In genomic region chr18:76374330-76375281, GRCh38 we compare ENCODE assay signal across 8 cellular contexts.
DNase-seq lines count a peak whose midpoint lies in the region; ATAC-seq lines count a peak whose summit lies in the region.

No MANE protein-coding gene starts in this region.

- H3K27me3 Mint-ChIP-seq in activated CD8-positive, alpha-beta memory T cell treated with anti-CD3 and anti-CD28 coated beads, Interleukin-2, amount 10 ng/mL, durations not matched to agents 7 days and 5 days, result peaks cover 12% of the 10 kb centered on the region
- no peaks in the 10 kb centered on the region for H3K27me3 Mint-ChIP-seq in activated T-cell treated with anti-CD3 and anti-CD28 coated beads, Interleukin-2, amount 50 U/mL, for 4 hours (ENCODE audit: low read depth)

- intact Hi-C loops in left colon (cut with DNase I, micrococcal nuclease), result no loop called here

- peak; percentile 62 for DNase-seq in activated CD8-positive, alpha-beta memory T cell treated with anti-CD3 and anti-CD28 coated beads, Interleukin-2, amount 10 ng/mL, durations not matched to agents 7 days and 5 days
- no peak for DNase-seq in activated CD8-positive, alpha-beta memory T cell treated with anti-CD3 and anti-CD28 coated beads for 24 hours
- no peak for DNase-seq in activated T-cell treated with anti-CD3 and anti-CD28 coated beads, Interleukin-2, amount 50 U/mL, for 4 hours
- peak; percentile 47 for DNase-seq in stimulated activated naive CD8-positive, alpha-beta T cell treated with anti-CD3 and anti-CD28 coated beads, Interleukin-15, Interleukin-2, amounts not matched to agents 100 U/mL and 50 U/mL, for 24 hours
- no peak for DNase-seq in NCI-H69 (lab: John Stamatoyannopoulos, UW)
- no peak for DNase-seq in left colon
- DNase-seq in NCI-H187 treated with DMSO at 0.1 percent for 48 hours (lab: John Stamatoyannopoulos, UW), result no peak

- H3K9me3 Mint-ChIP-seq in activated CD8-positive, alpha-beta memory T cell treated with anti-CD3 and anti-CD28 coated beads, Interleukin-2, amount 10 ng/mL, durations not matched to agents 7 days and 5 days (ENCODE audit: low read depth), result no peaks in the 10 kb centered on the region
- peaks cover 3% of the 10 kb centered on the region for H3K9me3 Mint-ChIP-seq in activated T-cell treated with anti-CD3 and anti-CD28 coated beads, Interleukin-2, amount 50 U/mL, for 4 hours

- CTCF ChIA-PET in activated CD8-positive, alpha-beta memory T cell treated with anti-CD3 and anti-CD28 coated beads, Interleukin-2, amount 10 ng/mL, durations not matched to agents 7 days and 5 days (lab: Charles Lee), result no interaction called here

- no peak overlapping the region for H3K4me3 Mint-ChIP-seq in activated CD8-positive, alpha-beta memory T cell treated with anti-CD3 and anti-CD28 coated beads, Interleukin-2, amount 10 ng/mL, durations not matched to agents 7 days and 5 days
- H3K4me3 Mint-ChIP-seq in activated T-cell treated with anti-CD3 and anti-CD28 coated beads, Interleukin-2, amount 50 U/mL, for 4 hours, result peak overlapping the region; percentile 17

- peaks cover 41% of the 10 kb centered on the region for H3K4me1 Mint-ChIP-seq in activated CD8-positive, alpha-beta memory T cell treated with anti-CD3 and anti-CD28 coated beads, Interleukin-2, amount 10 ng/mL, durations not matched to agents 7 days and 5 days
- peaks cover 52% of the 10 kb centered on the region for H3K4me1 Mint-ChIP-seq in activated T-cell treated with anti-CD3 and anti-CD28 coated beads, Interleukin-2, amount 50 U/mL, for 4 hours (ENCODE audit: low read depth)

- ATAC-seq in activated CD8-positive, alpha-beta memory T cell treated with anti-CD3 and anti-CD28 coated beads, Interleukin-2, amount 10 ng/mL, durations not matched to agents 7 days and 5 days, result peak; percentile 77
- ATAC-seq in HG03060 (IDR thresholded peaks at IDR 0.05; ENCODE audit: low read depth, unreplicated experiment), result peak; percentile 83
- peak; percentile 81 to 82 for ATAC-seq in activated T-cell treated with anti-CD3 and anti-CD28 coated beads, Interleukin-2, amount 50 U/mL, for 4 hours
- ATAC-seq in stimulated activated naive CD8-positive, alpha-beta T cell treated with anti-CD3 and anti-CD28 coated beads, Interleukin-15, Interleukin-2, amounts not matched to agents 100 U/mL and 50 U/mL, for 24 hours, result peak; percentile 67
- no peak for ATAC-seq in left colon

- peaks cover 3% of the 10 kb centered on the region for H3K36me3 Mint-ChIP-seq in activated CD8-positive, alpha-beta memory T cell treated with anti-CD3 and anti-CD28 coated beads, Interleukin-2, amount 10 ng/mL, durations not matched to agents 7 days and 5 days
- peaks cover 6% of the 10 kb centered on the region for H3K36me3 Mint-ChIP-seq in activated T-cell treated with anti-CD3 and anti-CD28 coated beads, Interleukin-2, amount 50 U/mL, for 4 hours (ENCODE audit: insufficient read depth)

- peak overlapping the region; percentile 75 for H3K27ac Mint-ChIP-seq in activated CD8-positive, alpha-beta memory T cell treated with anti-CD3 and anti-CD28 coated beads, Interleukin-2, amount 10 ng/mL, durations not matched to agents 7 days and 5 days

Comparison
In these comparisons a context has a peak if more than half of its experiments do, and no peak if none do; other contexts are left out.
1. DNase-seq: peak in activated CD8-positive, alpha-beta memory T cell treated with anti-CD3 and anti-CD28 coated beads, Interleukin-2, amount 10 ng/mL, durations not matched to agents 7 days and 5 days (single experiment) and stimulated activated naive CD8-positive, alpha-beta T cell treated with anti-CD3 and anti-CD28 coated beads, Interleukin-15, Interleukin-2, amounts not matched to agents 100 U/mL and 50 U/mL, for 24 hours (single experiment); none in activated CD8-positive, alpha-beta memory T cell treated with anti-CD3 and anti-CD28 coated beads for 24 hours (single experiment), activated T-cell treated with anti-CD3 and anti-CD28 coated beads, Interleukin-2, amount 50 U/mL, for 4 hours (single experiment), NCI-H69 (single experiment), left colon (0 of 2) and NCI-H187 treated with DMSO at 0.1 percent for 48 hours (single experiment).